In the genomic region with DNA sequence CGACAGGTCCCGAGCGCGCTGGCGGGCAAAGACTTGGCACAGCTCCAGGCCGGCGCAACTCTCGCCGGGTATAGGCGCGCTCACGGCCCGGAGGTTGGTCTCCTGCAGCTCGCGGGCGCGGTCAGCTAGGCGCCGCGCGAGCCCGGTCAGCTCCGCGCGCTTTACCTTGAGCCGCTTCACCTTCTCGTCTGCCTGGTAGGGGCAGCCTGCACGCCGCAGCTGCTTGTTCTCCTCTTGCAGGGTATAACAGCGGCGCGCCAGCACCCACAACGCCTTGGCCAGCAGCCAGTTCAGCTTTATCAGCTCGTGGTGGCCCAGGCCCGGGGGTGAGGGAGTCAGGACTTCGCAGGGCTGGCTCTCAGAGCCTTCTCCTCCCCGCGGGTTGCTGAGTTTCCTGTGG, we compare ENCODE assay signal across 7 cellular contexts. TPM values are rescaled to one million over a fixed set of nuclear protein-coding genes. Genes with fewer than 3 reads are reported as not detected.
DNase-seq lines count a peak whose midpoint lies in the region; ATAC-seq and TF ChIP-seq lines count a peak whose summit lies in the region.
"Not testable (repeated sequence)": the region's sequence is repeated elsewhere in the genome, so short reads cannot be mapped to it uniquely, and the experiment has no call there.

No MANE protein-coding gene starts in this region.

- POLR2A ChIA-PET in WTC11 (lab: Charles Lee) = not testable (repeated sequence)

- not testable (repeated sequence) for H3K27ac ChIP-seq in heart left ventricle, lower lobe of right lung, psoas muscle

- not testable (repeated sequence) for H3K4me1 Mint-ChIP-seq in WTC11

- DNase-seq in WTC11 (ENCODE audit: low spot score); activated naive CD4-positive, alpha-beta T cell treated with anti-CD3 and anti-CD28 coated beads, Interleukin-2, amount 50 U/mL, for 72 hours (ENCODE audit: low spot score in 2 of 2); heart left ventricle; lower lobe of right lung; psoas muscle: not testable (repeated sequence)

- H3K4me3 ChIP-seq in heart left ventricle, lower lobe of right lung, psoas muscle: not testable (repeated sequence)

- WGBS in heart left ventricle, 4 donors = no CpG with 5 or more reads among the region's 38 CpGs
- WGBS in psoas muscle, 3 donors = no CpG with 5 or more reads among the region's 38 CpGs

- H3K27ac Mint-ChIP-seq in WTC11; activated naive CD4-positive, alpha-beta T cell treated with anti-CD3 and anti-CD28 coated beads, Interleukin-2, amount 50 U/mL, for 72 hours: not testable (repeated sequence)

- not testable (repeated sequence) for H3K4me3 Mint-ChIP-seq in WTC11

- CTCF ChIA-PET in WTC11 (lab: Charles Lee) = not testable (repeated sequence)

- not testable (repeated sequence) for H3K9me3 ChIP-seq in heart left ventricle, lower lobe of right lung, psoas muscle

- intact Hi-C loops in heart left ventricle (cut with DNase I); lower lobe of right lung (cut with DNase I); psoas muscle (cut with DNase I): not testable (repeated sequence)

- not testable (repeated sequence) for H3K36me3 Mint-ChIP-seq in WTC11; activated naive CD4-positive, alpha-beta T cell treated with anti-CD3 and anti-CD28 coated beads, Interleukin-2, amount 50 U/mL, for 72 hours

- not testable (repeated sequence) for H3K27me3 ChIP-seq in heart left ventricle; lower lobe of right lung (ENCODE audit: low read depth); psoas muscle (ENCODE audit: insufficient read depth in 3 of 3, low read length in 2 of 3)

- not testable (repeated sequence) for H3K9me3 Mint-ChIP-seq in WTC11; activated naive CD4-positive, alpha-beta T cell treated with anti-CD3 and anti-CD28 coated beads, Interleukin-2, amount 50 U/mL, for 72 hours

- ATAC-seq in GM18511 (IDR thresholded peaks at IDR 0.05; ENCODE audit: unreplicated experiment) (peak; percentile 18), HG02759 (IDR thresholded peaks at IDR 0.05; ENCODE audit: unreplicated experiment) (peak; percentile 3), WTC11 (peak; percentile 5; the same call in 1 of the 2 replicates), heart left ventricle (peak; percentile 1 to 34 (median 22)), lower lobe of right lung (peak; percentile 55 to 59), psoas muscle (peak in 3 of 4 donors; percentile 11 to 29 (median 14))
- peak; percentile 51 to 55 for ATAC-seq in activated naive CD4-positive, alpha-beta T cell treated with anti-CD3 and anti-CD28 coated beads, Interleukin-2, amount 50 U/mL, for 72 hours

- not testable (repeated sequence) for H3K27me3 Mint-ChIP-seq in WTC11 (ENCODE audit: low read depth)

- not testable (repeated sequence) for H3K4me1 ChIP-seq in heart left ventricle, lower lobe of right lung, psoas muscle

- not testable (repeated sequence) for TF ChIP-seq CTCF in WTC11 (IDR thresholded peaks at IDR 0.05); heart left ventricle (IDR thresholded peaks at IDR 0.05); lower lobe of right lung (IDR thresholded peaks at IDR 0.05); psoas muscle (IDR thresholded peaks at IDR 0.05)

- not testable (repeated sequence) for H3K36me3 ChIP-seq in heart left ventricle; lower lobe of right lung; psoas muscle (ENCODE audit: insufficient read depth in 1 of 2, low read depth in 1 of 2)

- TF ChIP-seq POLR2A in heart left ventricle (IDR thresholded peaks at IDR 0.05) = not testable (repeated sequence)

RNA-seq across cellular contexts. Expression of a gene that starts 1.7 kb away (rescaled TPM):
- total RNA-seq in WTC11 (2021) = 0.21 to 0.44 TPM in 2 of 3 replicates, not detected in the other
- total RNA-seq in activated naive CD4-positive, alpha-beta T cell treated with anti-CD3 and anti-CD28 coated beads, Interleukin-2, amount 50 U/mL, for 72 hours = under 1 TPM; 0.25 to 0.33 TPM
- total RNA-seq in heart left ventricle = under 1 TPM in 4 of 9 donors, not detected in 5; 0.08 to 0.37 (median 0.19) TPM
- polyA plus RNA-seq in heart left ventricle = not detected
- total RNA-seq in lower lobe of right lung = 0.47 TPM
- not detected for total RNA-seq in psoas muscle
- polyA plus RNA-seq in psoas muscle = under 1 TPM; 0.01 to 0.04 (median 0.04) TPM

RNA-seq across cellular contexts. Expression of a gene that starts 18.0 kb away (rescaled TPM):
- total RNA-seq in WTC11 (2021) (75.7 to 79.1 TPM (median 77.4 TPM) in 3 replicates), heart left ventricle (10 to 100 TPM; 42.9 to 73.1 (median 50.3) TPM), lower lobe of right lung (47.9 TPM), psoas muscle (10 to 100 TPM; 44.9 to 57.3 (median 53.1) TPM)
- 10 to 100 TPM; 46.1 to 62.5 TPM for total RNA-seq in activated naive CD4-positive, alpha-beta T cell treated with anti-CD3 and anti-CD28 coated beads, Interleukin-2, amount 50 U/mL, for 72 hours
- polyA plus RNA-seq in heart left ventricle (10 to 100 TPM; 63.8 to 64.8 TPM), psoas muscle (100 to 1,000 TPM in 1 of 3 donors, 10 to 100 TPM in 2; 51.4 to 144 (median 89.9) TPM)

Comparison
In these comparisons a context has a peak if more than half of its experiments do, and no peak if none do; other contexts are left out.
1. ATAC-seq: peak in every context shown above with its lines; median percentile 57 in lower lobe of right lung; 53 in activated naive CD4-positive, alpha-beta T cell treated with anti-CD3 and anti-CD28 coated beads, Interleukin-2, amount 50 U/mL, for 72 hours; 22 in heart left ventricle; 18 in GM18511; 14 in psoas muscle; 5 in WTC11; 3 in HG02759.